8 cellular contexts compared by ENCODE assay signal in genomic region chr6:143061597-143062385, GRCh38. TPM values are rescaled to one million over a fixed set of nuclear protein-coding genes. Genes with fewer than 3 reads are reported as not detected.
A peak's percentile ranks its signal among the peaks of the same experiment; 100 is the strongest.
DNase-seq lines count a peak whose midpoint lies in the region; ATAC-seq and TF ChIP-seq lines count a peak whose summit lies in the region.

No MANE protein-coding gene starts in this region.

- H3K36me3 Mint-ChIP-seq in MCF 10A (ENCODE audit: insufficient read depth, unreplicated experiment) (no peaks in the 10 kb centered on the region), memory B cell (no peaks in the 10 kb centered on the region)

- CTCF ChIA-PET in MCF 10A (lab: Yijun Ruan, JAX), result interaction anchor here (0.7 kb wide), 1 partner anchor 232 kb away, joined by 4 read pairs; no protein-coding TSS in a partner anchor

- H3K27ac Mint-ChIP-seq in MCF 10A (ENCODE audit: low read depth, unreplicated experiment), result peak overlapping the region; percentile 97
- peak overlapping the region; percentile 99 for H3K27ac Mint-ChIP-seq in memory B cell

- H3K4me1 Mint-ChIP-seq in MCF 10A (ENCODE audit: insufficient read depth, unreplicated experiment), result peaks cover 37% of the 10 kb centered on the region
- peaks cover 18% of the 10 kb centered on the region for H3K4me1 Mint-ChIP-seq in memory B cell

- H3K27me3 Mint-ChIP-seq in MCF 10A (ENCODE audit: insufficient read depth, unreplicated experiment) (no peaks in the 10 kb centered on the region), memory B cell (no peaks in the 10 kb centered on the region)

- peaks cover 8% of the 10 kb centered on the region for H3K9me3 Mint-ChIP-seq in MCF 10A (ENCODE audit: unreplicated experiment)
- H3K9me3 Mint-ChIP-seq in memory B cell, result no peaks in the 10 kb centered on the region

- ATAC-seq in HG03565 (IDR thresholded peaks at IDR 0.05; ENCODE audit: unreplicated experiment), result peak; percentile 1
- ATAC-seq in memory B cell (ENCODE audit: low read depth), result no peak
- no peak for ATAC-seq in GM21447 (IDR thresholded peaks at IDR 0.05; ENCODE audit: unreplicated experiment)
- no peak for ATAC-seq in GM19351 (IDR thresholded peaks at IDR 0.05; ENCODE audit: unreplicated experiment)

- TSS peak; percentile 32 for BruUV-seq in MCF 10A (replicated peaks; lab: Mats Ljungman, UMichigan)

- TF ChIP-seq CTCF in MCF 10A (IDR thresholded peaks at IDR 0.05; ENCODE audit: unreplicated experiment), result no peak

- DNase-seq in MCF 10A (ENCODE audit: unreplicated experiment), result peak; percentile 30
- no peak for DNase-seq in memory B cell (ENCODE audit: low spot score in 2 of 2)
- DNase-seq in posterior cingulate gyrus, result no peak
- no peak for DNase-seq in activated CD8-positive, alpha-beta memory T cell treated with anti-CD3 and anti-CD28 coated beads for 24 hours

- intact Hi-C loops in MCF 10A (cut with micrococcal nuclease), result loop anchor here (2.0 to 10.0 kb wide), 3 partner anchors 174 to 363 kb away; no protein-coding TSS in a partner anchor
- intact Hi-C loops in posterior cingulate gyrus (cut with DNase I), result loop anchor here (2.0 kb wide), 1 partner anchor 115 kb away; no protein-coding TSS in a partner anchor

- peak overlapping the region; percentile 94 for H3K4me3 Mint-ChIP-seq in MCF 10A (ENCODE audit: unreplicated experiment)
- H3K4me3 Mint-ChIP-seq in memory B cell, result peak overlapping the region; percentile 96

- H3K4me3 ChIP-seq in GM08714 (ENCODE audit: low read length), result peak overlapping the region; percentile 90

- POLR2A ChIA-PET in MCF 10A (lab: Yijun Ruan, JAX), result interaction anchor here (0.6 to 9.2 kb wide), 13 partner anchors 14 to 1085 kb away, joined by 3 to 132 read pairs (median 9); partner anchors contain the start of genes ADAT2, HIVEP2 and PEX3

RNA-seq across cellular contexts. Expression of gene AIG1, which starts 1.1 kb away (rescaled TPM):
- 106 and 120 TPM in 2 replicates for total RNA-seq in MCF 10A (2022)
